ENCODE assay signal across 14 cellular contexts in the genomic region with DNA sequence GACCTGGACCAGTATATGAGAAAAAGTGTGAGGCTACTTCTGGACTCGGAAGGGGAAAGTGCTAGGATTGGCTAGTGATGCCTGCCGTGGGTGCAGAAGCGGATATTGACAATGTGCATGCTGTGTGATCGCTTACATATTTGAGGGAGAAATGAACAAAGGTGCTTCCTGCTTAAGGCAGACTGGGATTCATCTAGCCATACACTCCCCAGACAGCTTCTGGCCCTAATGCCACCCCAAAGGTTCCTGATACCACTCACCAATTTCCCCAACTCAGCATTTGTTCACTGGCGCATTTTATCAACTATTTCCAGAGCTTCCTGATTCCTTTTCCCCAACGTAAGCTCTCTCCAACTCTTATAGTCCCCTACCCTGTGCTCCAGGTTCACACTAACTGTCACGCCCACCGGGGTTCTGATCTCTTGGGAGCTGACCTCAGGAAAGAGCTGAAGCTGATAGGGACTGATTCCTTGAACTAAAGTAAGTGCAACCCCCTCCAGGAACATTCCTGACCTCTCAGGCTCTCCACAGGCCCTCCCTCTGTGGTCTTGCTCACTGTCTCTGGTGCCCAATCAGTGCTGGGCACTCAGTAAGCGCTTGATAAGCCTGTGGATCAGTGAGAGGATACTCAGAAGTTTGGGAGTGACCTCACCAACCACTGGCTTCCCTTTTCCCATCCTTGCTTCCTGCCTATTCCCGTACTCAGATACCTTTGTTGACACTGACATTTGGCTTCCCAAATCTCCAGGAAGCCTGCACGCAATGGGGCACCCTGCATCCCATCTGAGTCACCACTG.
DNase-seq lines count a peak whose midpoint lies in the region; ATAC-seq, FAIRE-seq and TF ChIP-seq lines count a peak whose summit lies in the region.
"Had no signal": no experiment of that assay in that cellular context is flagged by ENCODE, and none has a peak within 500 bp of the region (broad histone marks: within the 10 kb centered on the region; RNA-seq: fewer than 3 reads in every experiment).

No MANE protein-coding gene starts in this region.

- TF ChIP-seq RAD21 in HepG2 (CRISPR knock-in tag; IDR thresholded peaks at IDR 0.05) = no peak

- CTCF ChIA-PET in A673 (lab: Charles Lee) = interaction anchor here (0.5 kb wide), 1 partner anchor 284 kb away, joined by 4 read pairs; a partner anchor contains a TSS
- CTCF ChIA-PET in mammary epithelial cell (lab: Charles Lee; ENCODE audit: low non-redundant PET) = no interaction called here
- CTCF ChIA-PET in HepG2 (lab: Yijun Ruan, JAX; ENCODE audit: low intra/inter-chr PET ratio, low total read pairs) = no interaction called here

- no peak for TF ChIP-seq POLR2A in HepG2 (IDR thresholded peaks at IDR 0.05; ENCODE audit: insufficient read depth in 1 of 2, low read depth in 2 of 2, low read length in 2 of 2)

- peak overlapping the region; percentile 22 for H3K27ac ChIP-seq in A673 (ENCODE audit: low read depth, low read length, poor library complexity, severe bottlenecking)
- peak overlapping the region; percentile 24 for H3K27ac ChIP-seq in mammary epithelial cell (ENCODE audit: insufficient read depth, low read depth, low read length)
- no peak overlapping the region for H3K27ac ChIP-seq in HepG2 (ENCODE audit: extremely low read length, insufficient read depth, low read length)
- H3K27ac ChIP-seq: lower lobe of right lung had no signal

- no peaks in the 10 kb centered on the region for H3K36me3 ChIP-seq in A673 (ENCODE audit: insufficient read depth, low read length, poor library complexity, severe bottlenecking)
- no peaks in the 10 kb centered on the region for H3K36me3 ChIP-seq in mammary epithelial cell (ENCODE audit: insufficient read depth, low read length)
- H3K36me3 ChIP-seq in HepG2 (replicated peaks in 1 of 2; ENCODE audit: control insufficient read depth in 1 of 2, insufficient read depth in 2 of 2, low read length in 2 of 2) = no peaks in the 10 kb centered on the region
- H3K36me3 ChIP-seq: ascending aorta, esophagus muscularis mucosa, lower lobe of right lung had no signal

- no peak overlapping the region for H3K9ac ChIP-seq in mammary epithelial cell (ENCODE audit: insufficient read depth, low read length)
- H3K9ac ChIP-seq in HepG2 (ENCODE audit: insufficient read depth, low read depth, low read length) = peak overlapping the region; percentile 30; the same call in 1 of the 2 replicates

- POLR2A ChIA-PET in A673 (lab: Charles Lee; ENCODE audit: low non-redundant PET) (no interaction called here), HepG2 (lab: Yijun Ruan, JAX) (no interaction called here)

- TF ChIP-seq CTCF in A673 (conservative IDR thresholded peaks at IDR 0.05; ENCODE audit: low read depth, low read length) (no peak), HFF-Myc (IDR thresholded peaks at IDR 0.05; ENCODE audit: low read depth, low read length, missing control alignments) (no peak), mammary epithelial cell (conservative IDR thresholded peaks at IDR 0.05 in 1 of 2, IDR thresholded peaks at IDR 0.05 in 1 of 2; ENCODE audit: extremely low read depth in 1 of 2, insufficient read depth in 1 of 2, low read depth in 1 of 2, low read length in 2 of 2) (no peak), HepG2 (CRISPR knock-in tag; IDR thresholded peaks at IDR 0.05) (no peak)

- 54% methylated on average over 10 of the region's 11 CpGs for WGBS in mammary epithelial cell (ENCODE audit: low coverage, missing lambda C conversion rate)
- WGBS in HepG2 (ENCODE audit: low lambda C conversion rate) = 10% methylated on average over 11 of the region's 11 CpGs

- no peaks in the 10 kb centered on the region for H3K9me3 ChIP-seq in A673 (ENCODE audit: low read depth, low read length, poor library complexity, severe bottlenecking)
- no peaks in the 10 kb centered on the region for H3K9me3 ChIP-seq in mammary epithelial cell (replicated peaks; ENCODE audit: insufficient read depth, low read length)
- H3K9me3 ChIP-seq in HepG2 (ENCODE audit: low read length) = no peaks in the 10 kb centered on the region
- H3K9me3 ChIP-seq: ascending aorta, esophagus muscularis mucosa, lower lobe of right lung had no signal

- no peak for FAIRE-seq in HepG2 (lab: Jason Lieb, UNC)

- H3K27me3 ChIP-seq in A673 (replicated peaks; ENCODE audit: insufficient read depth, low read depth, low read length, poor library complexity) (no peaks in the 10 kb centered on the region), mammary epithelial cell (ENCODE audit: insufficient read depth, low read length) (no peaks in the 10 kb centered on the region), HepG2 (ENCODE audit: control insufficient read depth in 1 of 2, insufficient read depth in 2 of 2, low read length in 2 of 2) (peaks cover 0 to 34% of the 10 kb centered on the region in 2 experiments; a peak in 3 of 5 replicates)
- H3K27me3 ChIP-seq: ascending aorta, esophagus muscularis mucosa had no signal

- TF ChIP-seq EP300 in HepG2 (IDR thresholded peaks at IDR 0.05; ENCODE audit: low read depth in 2 of 2, low read length in 2 of 2) = no peak
- TF ChIP-seq EP300 in HepG2 (CRISPR knock-in tag; IDR thresholded peaks at IDR 0.05; ENCODE audit: borderline replicate concordance) = no peak

- H4K20me1 ChIP-seq in mammary epithelial cell (ENCODE audit: insufficient read depth, low read length) (no peaks in the 10 kb centered on the region), HepG2 (ENCODE audit: insufficient read depth, low read length) (no peaks in the 10 kb centered on the region)

- ATAC-seq in HepG2 (no peak), HG02885 (IDR thresholded peaks at IDR 0.05; ENCODE audit: poor library complexity, unreplicated experiment) (no peak)
- ATAC-seq: lower lobe of right lung had no signal

- intact Hi-C loops in A673 (cut with micrococcal nuclease; ENCODE audit: unreplicated experiment) = no loop called here
- intact Hi-C loops in mammary epithelial cell (cut with micrococcal nuclease) = no loop called here
- intact Hi-C loops in HepG2 (cut with micrococcal nuclease; ENCODE audit: unreplicated experiment) = no loop called here

- H2AFZ ChIP-seq in mammary epithelial cell (ENCODE audit: low read depth, low read length) (peak overlapping the region; percentile 14), HepG2 (ENCODE audit: low read length) (no peak overlapping the region)

- H3K4me2 ChIP-seq in mammary epithelial cell (ENCODE audit: insufficient read depth, low read depth, low read length) (no peak overlapping the region), HepG2 (ENCODE audit: low read depth, low read length) (peak overlapping the region; percentile 34; the same call in 1 of the 2 replicates)

- dilution Hi-C loops in mammary epithelial cell (cut with HindIII; ENCODE audit: low sequenced_read_pairs) = no loop called here

- H3K4me3 ChIP-seq in A673 (ENCODE audit: low read depth, low read length, poor library complexity, severe bottlenecking) (no peak overlapping the region), HFF-Myc (replicated peaks; ENCODE audit: low read depth, low read length) (no peak overlapping the region), mammary epithelial cell (replicated peaks in 1 of 3; ENCODE audit: insufficient read depth in 1 of 3, low read depth in 2 of 3, low read length in 3 of 3) (no peak overlapping the region), HepG2 (replicated peaks in 1 of 3; ENCODE audit: insufficient read depth in 1 of 3, low read depth in 2 of 3, low read length in 3 of 3) (peak overlapping the region in 1 of 3 experiments; percentile 18; a peak in 1 of 6 replicates)
- H3K4me3 ChIP-seq: ascending aorta, esophagus muscularis mucosa, lower lobe of right lung had no signal

- H3K4me1 ChIP-seq in A673 (ENCODE audit: insufficient read depth, low read length, poor library complexity, severe bottlenecking) (peaks cover 46% of the 10 kb centered on the region), mammary epithelial cell (ENCODE audit: insufficient read depth, low read length) (peaks cover 88% of the 10 kb centered on the region), HepG2 (ENCODE audit: insufficient read depth, low read length) (peaks cover 75% of the 10 kb centered on the region)

- DNase-seq in A673 (ENCODE audit: low spot score) (no peak), HFF-Myc (ENCODE audit: extremely low read depth, low read depth) (peak; percentile 92), mammary epithelial cell (peak; percentile 38), HepG2 (ENCODE audit: low spot score) (no peak), middle frontal gyrus (ENCODE audit: extremely low spot score, low spot score) (no peak), NCI-H526 (lab: John Stamatoyannopoulos, UW) (no peak), NCI-H524 treated with DMSO at 0.1 percent for 48 hours (lab: John Stamatoyannopoulos, UW) (no peak)
- DNase-seq: C1 segment of cervical spinal cord, NCI-H526 treated with DMSO at 0.1 percent for 48 hours, T-helper 2 cell had no signal

- in situ Hi-C loops in mammary epithelial cell (cut with MboI; ENCODE audit: low sequenced_read_pairs in 2 of 2) (loop anchor here in 1 of 2 donors (10.0 kb wide), 1 partner anchor 129 kb away; no protein-coding TSS in a partner anchor), HepG2 (cut with HindIII; ENCODE audit: extremely low pct_ligation_motif_present, low pct_unique_long_range_greater_than_20kb) (no loop called here)

- H3K79me2 ChIP-seq in mammary epithelial cell (ENCODE audit: insufficient read depth, low read length) (no peaks in the 10 kb centered on the region), HepG2 (ENCODE audit: insufficient read depth, low read length) (no peaks in the 10 kb centered on the region)

- BruUV-seq in A673 (replicated peaks; lab: Mats Ljungman, UMichigan) (no TSS peak), mammary epithelial cell (replicated peaks; lab: Mats Ljungman, UMichigan) (no TSS peak), HepG2 (replicated peaks; lab: Mats Ljungman, UMichigan) (no TSS peak)

TF ChIP-seq in HepG2, 621 proteins besides CTCF, POLR2A, EP300 and RAD21 (continues in another document):
- no peak for TF ChIP-seq ZNF781 (CRISPR knock-in tag; IDR thresholded peaks at IDR 0.05; ENCODE audit: borderline replicate concordance, not compliant biosample characterization)

Comparison
In these comparisons a context has a peak if more than half of its experiments do, and no peak if none do; other contexts are left out.
1. DNase-seq: peak in HFF-Myc (single experiment) and mammary epithelial cell (single experiment); none in A673 (single experiment), HepG2 (single experiment), middle frontal gyrus (single experiment), NCI-H526 (0 of 2) and NCI-H524 treated with DMSO at 0.1 percent for 48 hours (single experiment).